In genomic region chr2:153593086-153593485, GRCh38 we compare ENCODE assay signal across 8 cellular contexts.
DNase-seq lines count a peak whose midpoint lies in the region; TF ChIP-seq lines count a peak whose summit lies in the region.
"Not testable (repeated sequence)": the region's sequence is repeated elsewhere in the genome, so short reads cannot be mapped to it uniquely, and the experiment has no call there.

No MANE protein-coding gene starts in this region.

- H3K9me2 ChIP-seq in PC-9 (ENCODE audit: insufficient read depth); hepatocyte (replicated peaks; ENCODE audit: insufficient read depth): not testable (repeated sequence)

- not testable (repeated sequence) for H3K4me3 Mint-ChIP-seq in Caco-2 (ENCODE audit: unreplicated experiment); progenitor cell of endocrine pancreas (ENCODE audit: low read depth)

- DNase-seq in Caco-2 = peak in 1 of 2 experiments; percentile 45
- DNase-seq in GM12865 (ENCODE audit: low read depth) = peak; percentile 30
- DNase-seq in HT-29 (ENCODE audit: low spot score) = peak; percentile 53
- DNase-seq in NCI-H146 (lab: John Stamatoyannopoulos, UW) = peak; percentile 74
- peak; percentile 78 to 84 for DNase-seq in PC-9
- peak; percentile 66 for DNase-seq in WERI-Rb-1
- DNase-seq in hepatocyte (ENCODE audit: low spot score) = peak; percentile 21
- DNase-seq in progenitor cell of endocrine pancreas (ENCODE audit: low spot score, unreplicated experiment) = not testable (repeated sequence)

- not testable (repeated sequence) for TF ChIP-seq CTCF in Caco-2 (IDR thresholded peaks at IDR 0.05; ENCODE audit: insufficient read depth in 1 of 2, low read depth in 1 of 2, low read length in 1 of 2, severe bottlenecking in 1 of 2, unreplicated experiment in 1 of 2); GM12865 (IDR thresholded peaks at IDR 0.05; ENCODE audit: insufficient read depth, low read depth, low read length, missing control alignments); PC-9 (conservative IDR thresholded peaks at IDR 0.05); WERI-Rb-1 (IDR thresholded peaks at IDR 0.05; ENCODE audit: low read depth, low read length); hepatocyte (IDR thresholded peaks at IDR 0.05; ENCODE audit: poor library complexity); progenitor cell of endocrine pancreas (IDR thresholded peaks at IDR 0.05; ENCODE audit: unreplicated experiment)

- BruUV-seq in Caco-2 (replicated peaks; lab: Mats Ljungman, UMichigan); PC-9 (replicated peaks; lab: Mats Ljungman, UMichigan): not testable (repeated sequence)

- WGBS in hepatocyte (ENCODE audit: low lambda C conversion rate, missing lambda C conversion rate) = 43% methylated on average over 6 of the region's 6 CpGs

- not testable (repeated sequence) for H3K36me3 ChIP-seq in Caco-2 (ENCODE audit: control insufficient read depth, insufficient read depth, low read length); PC-9 (ENCODE audit: low read depth); WERI-Rb-1; hepatocyte (replicated peaks; ENCODE audit: insufficient read depth, low read depth)

- POLR2A ChIA-PET in Caco-2 (lab: Charles Lee) = not testable (repeated sequence)
- POLR2A ChIA-PET in PC-9 (lab: Charles Lee; ENCODE audit: unreplicated experiment) = interaction anchor here (0.6 kb wide), 2 partner anchors 40 to 864 kb away, joined by 3 to 5 read pairs; no protein-coding TSS in a partner anchor

- not testable (repeated sequence) for H3K4me1 Mint-ChIP-seq in Caco-2 (ENCODE audit: low read depth, unreplicated experiment); progenitor cell of endocrine pancreas (ENCODE audit: low read depth)

- H3K4me1 ChIP-seq in Caco-2; hepatocyte (ENCODE audit: insufficient read depth): not testable (repeated sequence)
- H3K4me1 ChIP-seq in PC-9 (replicated peaks; ENCODE audit: insufficient read depth) = peaks cover 14% of the 10 kb centered on the region

- peak overlapping the region; percentile 98 for H3K27ac ChIP-seq in PC-9
- peak overlapping the region; percentile 53 for H3K27ac ChIP-seq in WERI-Rb-1
- peak overlapping the region; percentile 93 for H3K27ac ChIP-seq in hepatocyte

- H4K20me1 ChIP-seq in PC-9 (ENCODE audit: insufficient read depth); hepatocyte (ENCODE audit: insufficient read depth, poor library complexity, severe bottlenecking): not testable (repeated sequence)

- not testable (repeated sequence) for H3K36me3 Mint-ChIP-seq in Caco-2 (ENCODE audit: insufficient read depth, unreplicated experiment); progenitor cell of endocrine pancreas (ENCODE audit: insufficient read depth)

- H3K79me2 ChIP-seq in PC-9 (ENCODE audit: low read depth) = peaks cover 44% of the 10 kb centered on the region
- not testable (repeated sequence) for H3K79me2 ChIP-seq in hepatocyte

- not testable (repeated sequence) for H3K27me3 ChIP-seq in Caco-2 (replicated peaks; ENCODE audit: control insufficient read depth, insufficient read depth, low read length); PC-9 (ENCODE audit: insufficient read depth, low read depth); WERI-Rb-1 (ENCODE audit: insufficient read depth, low read depth, severe bottlenecking); hepatocyte

- not testable (repeated sequence) for H3K9me3 ChIP-seq in Caco-2; WERI-Rb-1 (ENCODE audit: severe bottlenecking); hepatocyte (ENCODE audit: low read depth)
- H3K9me3 ChIP-seq in PC-9 (ENCODE audit: insufficient read depth, low read depth) = peaks cover 29% of the 10 kb centered on the region

- H3K4me2 ChIP-seq in PC-9 (peak overlapping the region; percentile 77), hepatocyte (peak overlapping the region; percentile 67)

- CTCF ChIA-PET in Caco-2 (lab: Charles Lee); PC-9 (lab: Charles Lee): not testable (repeated sequence)

- intact Hi-C loops in Caco-2 (cut with micrococcal nuclease; ENCODE audit: unreplicated experiment); PC-9 (cut with micrococcal nuclease; ENCODE audit: unreplicated experiment): not testable (repeated sequence)

- H3K27ac Mint-ChIP-seq in Caco-2 (ENCODE audit: unreplicated experiment) (peak overlapping the region; percentile 50), progenitor cell of endocrine pancreas (peak overlapping the region; percentile 83)

- H3K9me3 Mint-ChIP-seq in Caco-2 (ENCODE audit: unreplicated experiment) = peaks cover 27% of the 10 kb centered on the region
- H3K9me3 Mint-ChIP-seq in progenitor cell of endocrine pancreas (ENCODE audit: low read depth) = peaks cover 33% of the 10 kb centered on the region

- H2AFZ ChIP-seq in PC-9 = peak overlapping the region; percentile 75
- peak overlapping the region; percentile 27 for H2AFZ ChIP-seq in hepatocyte

- not testable (repeated sequence) for H3K27me3 Mint-ChIP-seq in Caco-2 (ENCODE audit: insufficient read depth, unreplicated experiment); progenitor cell of endocrine pancreas

- peaks cover 15% of the 10 kb centered on the region; the same call in 1 of the 2 replicates for H3F3A ChIP-seq in PC-9 (ENCODE audit: insufficient read depth, low read depth)

- not testable (repeated sequence) for H3K4me3 ChIP-seq in Caco-2 (ENCODE audit: low read depth, low read length); GM12865 (ENCODE audit: low read depth, low read length); WERI-Rb-1 (ENCODE audit: low read depth, low read length)
- H3K4me3 ChIP-seq in PC-9 (peak overlapping the region; percentile 58), hepatocyte (peak overlapping the region; percentile 8)
